In genomic region chr5:177515580-177515979, GRCh38 we compare ENCODE assay signal across 10 cellular contexts. TPM values are rescaled to one million over a fixed set of nuclear protein-coding genes. Genes with fewer than 3 reads are reported as not detected.
DNase-seq lines count a peak whose midpoint lies in the region; ATAC-seq and TF ChIP-seq lines count a peak whose summit lies in the region.
"Had no signal": no experiment of that assay in that cellular context is flagged by ENCODE, and none has a peak within 500 bp of the region (broad histone marks: within the 10 kb centered on the region; RNA-seq: fewer than 3 reads in every experiment).

No MANE protein-coding gene starts in this region.

- no peaks in the 10 kb centered on the region for H3K9me3 ChIP-seq in DND-41 (ENCODE audit: insufficient read depth, low read length, severe bottlenecking)
- H3K9me3 ChIP-seq in OCI-LY1 (ENCODE audit: low read length), result no peaks in the 10 kb centered on the region
- no peaks in the 10 kb centered on the region for H3K9me3 ChIP-seq in ectodermal cell (ENCODE audit: control insufficient read depth, low read length)
- H3K9me3 ChIP-seq in neutrophil, result no peaks in the 10 kb centered on the region
- H3K9me3 ChIP-seq: ascending aorta had no signal

- H3K4me1 ChIP-seq in DND-41 (ENCODE audit: insufficient read depth, low read length), result peaks cover 47% of the 10 kb centered on the region
- H3K4me1 ChIP-seq in OCI-LY1 (ENCODE audit: insufficient read depth, low read length, severe bottlenecking), result peaks cover 47% of the 10 kb centered on the region
- H3K4me1 ChIP-seq in ectodermal cell (ENCODE audit: control insufficient read depth, insufficient read depth, low read length), result peaks cover 5% of the 10 kb centered on the region
- peaks cover 38 to 40% of the 10 kb centered on the region in 2 experiments for H3K4me1 ChIP-seq in neutrophil (ENCODE audit: control insufficient read depth in 1 of 2, insufficient read depth in 1 of 2, low read depth in 1 of 2, low read length in 1 of 2)

- WGBS in ectodermal cell, 2 experiments, result 94 to 95% methylated on average over 7 of the region's 7 CpGs

- H3K4me2 ChIP-seq in DND-41 (ENCODE audit: insufficient read depth, low read length) (peak overlapping the region; percentile 88), OCI-LY1 (ENCODE audit: low read length) (peak overlapping the region; percentile 73)

- DNase-seq in DND-41 (no peak), NCI-H146 (lab: John Stamatoyannopoulos, UW) (no peak)
- no peak for DNase-seq in stimulated activated CD4-positive, alpha-beta T cell treated with anti-CD3 and anti-CD28 coated beads, Interleukin-2, amount 100 ng/mL, for 48 hours
- DNase-seq: OCI-M1 had no signal

- H3K36me3 ChIP-seq in DND-41 (ENCODE audit: insufficient read depth, low read length), result peaks cover 71% of the 10 kb centered on the region
- peaks cover 57% of the 10 kb centered on the region for H3K36me3 ChIP-seq in OCI-LY1 (ENCODE audit: insufficient read depth, low read length)
- H3K36me3 ChIP-seq in ectodermal cell (ENCODE audit: control insufficient read depth, insufficient read depth, low read length), result peaks cover 33% of the 10 kb centered on the region
- peaks cover 48% of the 10 kb centered on the region for H3K36me3 ChIP-seq in neutrophil

- H4K20me1 ChIP-seq in DND-41 (ENCODE audit: insufficient read depth, low read length) (peaks cover 28% of the 10 kb centered on the region), OCI-LY1 (ENCODE audit: insufficient read depth, low read length) (no peaks in the 10 kb centered on the region)

- H3F3A ChIP-seq in OCI-LY1 (ENCODE audit: insufficient read depth, low read length), result no peaks in the 10 kb centered on the region

- H3K4me3 ChIP-seq in DND-41 (ENCODE audit: low read depth in 1 of 2, low read length in 2 of 2) (peak overlapping the region; percentile 60 to 77), OCI-LY1 (ENCODE audit: low read depth, low read length, poor library complexity, severe bottlenecking) (peak overlapping the region; percentile 83), ectodermal cell (ENCODE audit: insufficient read depth, low read depth, low read length) (peak overlapping the region; percentile 60), neutrophil (ENCODE audit: low read depth in 1 of 2, low read length in 1 of 2) (peak overlapping the region; percentile 89 to 91)

- H3K27me3 ChIP-seq in DND-41 (ENCODE audit: insufficient read depth, low read length, poor library complexity), result no peaks in the 10 kb centered on the region
- no peaks in the 10 kb centered on the region for H3K27me3 ChIP-seq in OCI-LY1 (ENCODE audit: insufficient read depth, low read length)
- no peaks in the 10 kb centered on the region for H3K27me3 ChIP-seq in ectodermal cell (ENCODE audit: control insufficient read depth, insufficient read depth, low read length, poor library complexity, severe bottlenecking)
- no peaks in the 10 kb centered on the region for H3K27me3 ChIP-seq in neutrophil
- H3K27me3 ChIP-seq: ascending aorta had no signal

- no peak overlapping the region for H2AFZ ChIP-seq in DND-41 (ENCODE audit: low read depth, low read length)
- no peak overlapping the region for H2AFZ ChIP-seq in OCI-LY1 (ENCODE audit: low read length)

- TF ChIP-seq CTCF in DND-41 (IDR thresholded peaks at IDR 0.05; ENCODE audit: borderline replicate concordance, extremely low read depth, low read length, poor library complexity, severe bottlenecking) (no peak), OCI-LY1 (IDR thresholded peaks at IDR 0.05; ENCODE audit: low read length) (no peak), neutrophil (IDR thresholded peaks at IDR 0.05) (no peak)

- H3K9me2 ChIP-seq in OCI-LY1 (ENCODE audit: low read depth, low read length), result no peaks in the 10 kb centered on the region

- ATAC-seq in DND-41 (ENCODE audit: insufficient read depth, low read depth) (no peak), GM18873 (IDR thresholded peaks at IDR 0.05; ENCODE audit: low FRiP score, unreplicated experiment) (no peak), GM21737 (IDR thresholded peaks at IDR 0.05; ENCODE audit: unreplicated experiment) (no peak)

- H3K9ac ChIP-seq in DND-41 (ENCODE audit: low read depth, low read length) (peak overlapping the region; percentile 66), OCI-LY1 (ENCODE audit: low read length) (peak overlapping the region; percentile 85)

- H3K27ac ChIP-seq in DND-41 (ENCODE audit: low read length) (peak overlapping the region; percentile 83), OCI-LY1 (ENCODE audit: low read depth, low read length, poor library complexity, severe bottlenecking) (peak overlapping the region; percentile 25), ectodermal cell (ENCODE audit: insufficient read depth, low read depth, low read length, poor library complexity, severe bottlenecking) (no peak overlapping the region), neutrophil (peak overlapping the region; percentile 86)

- H3K79me2 ChIP-seq in DND-41 (ENCODE audit: insufficient read depth, low read length) (peaks cover 36% of the 10 kb centered on the region), OCI-LY1 (ENCODE audit: insufficient read depth, low read length) (peaks cover 7% of the 10 kb centered on the region)

RNA-seq across cellular contexts. Expression of gene DDX41, which starts 1.2 kb away (rescaled TPM):
- polyA plus RNA-seq in ectodermal cell (2013, experiment 1 of 4), result 104 TPM
- polyA plus RNA-seq in ectodermal cell (2013, experiment 2 of 4), result 98.4 TPM
- 70.5 TPM for polyA plus RNA-seq in ectodermal cell (2013, experiment 3 of 4)
- 81.7 TPM for polyA plus RNA-seq in ectodermal cell (2013, experiment 4 of 4)

RNA-seq across cellular contexts. Expression of gene DOK3, which starts 6.0 kb away (rescaled TPM):
- 6.6 TPM for polyA plus RNA-seq in ectodermal cell (2013, experiment 1 of 4)
- polyA plus RNA-seq in ectodermal cell (2013, experiment 2 of 4), result 6.8 TPM
- 3.3 TPM for polyA plus RNA-seq in ectodermal cell (2013, experiment 3 of 4)
- 3.6 TPM for polyA plus RNA-seq in ectodermal cell (2013, experiment 4 of 4)

RNA-seq across cellular contexts. Expression of gene PDLIM7, which starts 18.2 kb away (rescaled TPM):
- polyA plus RNA-seq in ectodermal cell (2013, experiment 1 of 4), result 367 TPM
- polyA plus RNA-seq in ectodermal cell (2013, experiment 2 of 4), result 396 TPM
- 299 TPM for polyA plus RNA-seq in ectodermal cell (2013, experiment 3 of 4)
- 330 TPM for polyA plus RNA-seq in ectodermal cell (2013, experiment 4 of 4)

RNA-seq across cellular contexts. Expression of gene FAM193B, which starts 38.8 kb away (rescaled TPM):
- 102 TPM for polyA plus RNA-seq in ectodermal cell (2013, experiment 1 of 4)
- 81.0 TPM for polyA plus RNA-seq in ectodermal cell (2013, experiment 2 of 4)
- 96.2 TPM for polyA plus RNA-seq in ectodermal cell (2013, experiment 3 of 4)
- polyA plus RNA-seq in ectodermal cell (2013, experiment 4 of 4), result 102 TPM

RNA-seq across cellular contexts. Expression of gene DBN1, which starts 42.1 kb away (rescaled TPM):
- polyA plus RNA-seq in ectodermal cell (2013, experiment 1 of 4), result 451 TPM
- 443 TPM for polyA plus RNA-seq in ectodermal cell (2013, experiment 2 of 4)
- 312 TPM for polyA plus RNA-seq in ectodermal cell (2013, experiment 3 of 4)
- 341 TPM for polyA plus RNA-seq in ectodermal cell (2013, experiment 4 of 4)
